14 cellular contexts compared by ENCODE assay signal in the genomic region with DNA sequence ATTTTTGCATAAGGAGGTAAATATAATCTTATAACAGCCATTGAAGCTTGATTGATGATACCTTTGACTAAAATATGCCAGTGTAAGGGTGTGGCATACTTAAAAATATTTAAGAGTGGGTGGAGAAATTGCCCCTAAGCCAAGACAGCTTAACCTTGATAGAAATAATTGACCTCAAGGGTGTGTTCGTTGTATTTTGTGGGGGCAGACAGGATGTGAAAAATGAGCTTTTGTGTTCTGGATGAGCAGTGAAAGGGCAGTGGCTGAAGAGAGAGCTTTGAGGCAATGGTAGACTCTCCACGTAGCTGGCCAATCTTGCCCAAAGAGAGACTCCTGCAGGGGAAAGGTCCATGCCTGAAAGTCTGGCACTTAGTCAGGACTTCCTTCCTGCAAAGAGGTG.
"Had no signal": no experiment of that assay in that cellular context is flagged by ENCODE, and none has a peak within 500 bp of the region (broad histone marks: within the 10 kb centered on the region; RNA-seq: fewer than 3 reads in every experiment).

No MANE protein-coding gene starts in this region.

- H3K4me1 ChIP-seq: lower lobe of right lung, neural progenitor cell, uterus had no signal

- H3K4me2 ChIP-seq: neural progenitor cell had no signal

- H2AFZ ChIP-seq: neural progenitor cell, parathyroid adenoma had no signal

- H3K4me3 Mint-ChIP-seq: activated CD4-positive, alpha-beta memory T cell treated with anti-CD3 and anti-CD28 coated beads for 36 hours; activated CD4-positive, alpha-beta T cell treated with anti-CD3 and anti-CD28 coated beads for 36 hours; activated T-cell treated with anti-CD3 and anti-CD28 coated beads, Interleukin-2, amount 50 U/mL, for 24 hours; naive B cell; neural progenitor cell; stimulated activated memory B cell treated with anti-CD40 and anti-IgM and Interleukin-4, amounts not matched to agents 10 μg/mL and 1 μg/mL and 100 μg/mL, for 72 hours had no signal

- H3K4me3 ChIP-seq: lower lobe of right lung, neural progenitor cell, uterus had no signal

- H3K27ac ChIP-seq: lower lobe of right lung, neural progenitor cell, parathyroid adenoma, uterus, WERI-Rb-1 had no signal

- H3K9ac ChIP-seq: neural progenitor cell, parathyroid adenoma had no signal

- H3K36me3 Mint-ChIP-seq: activated CD4-positive, alpha-beta memory T cell treated with anti-CD3 and anti-CD28 coated beads for 36 hours; neural progenitor cell; stimulated activated memory B cell treated with anti-CD40 and anti-IgM and Interleukin-4, amounts not matched to agents 10 μg/mL and 1 μg/mL and 100 μg/mL, for 72 hours had no signal

- H3K36me3 ChIP-seq: lower lobe of right lung, neural progenitor cell, uterus, WERI-Rb-1 had no signal

- DNase-seq: activated CD4-positive, alpha-beta memory T cell treated with anti-CD3 and anti-CD28 coated beads for 36 hours; activated CD4-positive, alpha-beta T cell treated with anti-CD3 and anti-CD28 coated beads for 36 hours; activated effector memory CD4-positive, alpha-beta T cell treated with Interleukin-2 at 50 U/mL for 16 hours; activated naive CD4-positive, alpha-beta T cell treated with anti-CD3 and anti-CD28 coated beads, Interleukin-2, amount 50 U/mL, for 16 hours; activated T-cell treated with anti-CD3 and anti-CD28 coated beads, Interleukin-2, amount 50 U/mL, for 24 hours; left colon; lower lobe of right lung; naive B cell; uterus; WERI-Rb-1 had no signal

- H3K27ac Mint-ChIP-seq: activated CD4-positive, alpha-beta memory T cell treated with anti-CD3 and anti-CD28 coated beads for 36 hours; activated CD4-positive, alpha-beta T cell treated with anti-CD3 and anti-CD28 coated beads for 36 hours; activated T-cell treated with anti-CD3 and anti-CD28 coated beads, Interleukin-2, amount 50 U/mL, for 24 hours; naive B cell; neural progenitor cell; stimulated activated memory B cell treated with anti-CD40 and anti-IgM and Interleukin-4, amounts not matched to agents 10 μg/mL and 1 μg/mL and 100 μg/mL, for 72 hours had no signal

- FAIRE-seq: astrocyte had no signal

- H3K4me1 Mint-ChIP-seq: neural progenitor cell; stimulated activated memory B cell treated with anti-CD40 and anti-IgM and Interleukin-4, amounts not matched to agents 10 μg/mL and 1 μg/mL and 100 μg/mL, for 72 hours had no signal

- H3K9me3 ChIP-seq: lower lobe of right lung, uterus had no signal

- H3K79me2 ChIP-seq: parathyroid adenoma had no signal

- H3K27me3 ChIP-seq: neural progenitor cell, uterus had no signal
